ENCODE assay signal across 8 cellular contexts in genomic region chr15:27894645-27895044, GRCh38.
"Had no signal": no experiment of that assay in that cellular context is flagged by ENCODE, and none has a peak within 500 bp of the region (broad histone marks: within the 10 kb centered on the region; RNA-seq: fewer than 3 reads in every experiment).

No MANE protein-coding gene starts in this region.

- H3K4me1 Mint-ChIP-seq: IgD-negative memory B cell had no signal

- H3K27me3 Mint-ChIP-seq: IgD-negative memory B cell had no signal

- H3K27ac Mint-ChIP-seq: GM23338, H9, IgD-negative memory B cell had no signal

- H2AFZ ChIP-seq: GM23338 had no signal

- H3K4me3 Mint-ChIP-seq: GM23338, H9, IgD-negative memory B cell had no signal

- ATAC-seq: GM23338 had no signal

- H3K4me2 ChIP-seq: GM23338 had no signal

- DNase-seq: H9, HCEC 1CT, KG1 had no signal

- FAIRE-seq: H1, H54, HTR-8/SVneo had no signal

- H3K4me3 ChIP-seq: GM23338 had no signal
